In genomic region chr1:162373072-162373427, GRCh38 we compare ENCODE assay signal across 29 cellular contexts. TPM values are rescaled to one million over a fixed set of nuclear protein-coding genes. Genes with fewer than 3 reads are reported as not detected.
"Had no signal": no experiment of that assay in that cellular context is flagged by ENCODE, and none has a peak within 500 bp of the region (broad histone marks: within the 10 kb centered on the region; RNA-seq: fewer than 3 reads in every experiment).

No MANE protein-coding gene starts in this region.

- H3K36me3 ChIP-seq: adrenal gland, ascending aorta, esophagus muscularis mucosa, left ventricle myocardium inferior had no signal

- H3K27me3 ChIP-seq: adrenal gland, ascending aorta, dorsolateral prefrontal cortex, esophagus muscularis mucosa, hepatocyte, tibial nerve had no signal

- H3K4me1 Mint-ChIP-seq: activated T-helper 17 cell treated with anti-CD3 and anti-CD28 coated beads, Interleukin-2, amount 50 U/mL, for 72 hours; central memory CD8-positive, alpha-beta T cell; memory B cell; T-cell had no signal

- DNase-seq: activated CD4-positive, alpha-beta T cell treated with anti-CD3 and anti-CD28 coated beads, Interleukin-2, amount 50 U/mL, for 4 hours; activated CD8-positive, alpha-beta memory T cell treated with anti-CD3 and anti-CD28 coated beads for 24 hours; activated CD8-positive, alpha-beta memory T cell treated with anti-CD3 and anti-CD28 coated beads, Interleukin-2, amount 50 U/mL, for 4 hours; activated naive CD4-positive, alpha-beta T cell; activated T-cell treated with anti-CD3 and anti-CD28 coated beads, Interleukin-2, amount 50 U/mL, for 24 hours; dorsolateral prefrontal cortex; effector memory CD8-positive, alpha-beta T cell; glutamatergic neuron; left ventricle myocardium inferior; stimulated activated CD4-positive, alpha-beta T cell treated with anti-CD3 and anti-CD28 coated beads, Interleukin-12 subunit alpha, Interleukin-12 subunit beta, amount 100 ng/mL, for 4 hours; stimulated activated CD4-positive, alpha-beta T cell treated with anti-CD3 and anti-CD28 coated beads, Interleukin-4, amount 100 ng/mL, for 4 hours; T-cell had no signal

- H3K27ac Mint-ChIP-seq: activated naive CD8-positive, alpha-beta T cell; activated T-cell treated with anti-CD3 and anti-CD28 coated beads, Interleukin-2, amount 50 U/mL, for 24 hours; activated T-helper 17 cell treated with anti-CD3 and anti-CD28 coated beads, Interleukin-2, amount 50 U/mL, for 72 hours; effector memory CD8-positive, alpha-beta T cell; memory B cell; stimulated activated naive CD8-positive, alpha-beta T cell treated with anti-CD3 and anti-CD28 coated beads, Interleukin-15, Interleukin-2, amounts not matched to agents 100 ng/mL and 50 ng/mL, for 24 hours; T-cell; T-helper 2 cell treated with Interferon-gamma antibody and Interleukin-4, amounts not matched to agents 5 μg/mL and 100 μg/mL, for 36 hours had no signal

- H3K27me3 Mint-ChIP-seq: activated naive CD8-positive, alpha-beta T cell; activated T-cell treated with anti-CD3 and anti-CD28 coated beads, Interleukin-2, amount 50 U/mL, for 24 hours; activated T-helper 17 cell treated with anti-CD3 and anti-CD28 coated beads, Interleukin-2, amount 50 U/mL, for 72 hours; central memory CD8-positive, alpha-beta T cell; stimulated activated naive CD8-positive, alpha-beta T cell treated with anti-CD3 and anti-CD28 coated beads, Interleukin-15, Interleukin-2, amounts not matched to agents 100 ng/mL and 50 ng/mL, for 24 hours; T-cell had no signal

- H3K4me1 ChIP-seq: adrenal gland, ascending aorta, esophagus muscularis mucosa had no signal

- ATAC-seq: effector memory CD8-positive, alpha-beta T cell; T-cell had no signal

- H3K4me3 ChIP-seq: adrenal gland, ascending aorta, dorsolateral prefrontal cortex, esophagus muscularis mucosa, hepatocyte, left ventricle myocardium inferior, tibial nerve had no signal

- H3K27ac ChIP-seq: ascending aorta, dorsolateral prefrontal cortex, esophagus muscularis mucosa, hepatocyte, left ventricle myocardium inferior, tibial nerve had no signal

- H3K4me3 Mint-ChIP-seq: activated naive CD8-positive, alpha-beta T cell; activated T-cell treated with anti-CD3 and anti-CD28 coated beads, Interleukin-2, amount 50 U/mL, for 24 hours; activated T-helper 17 cell treated with anti-CD3 and anti-CD28 coated beads, Interleukin-2, amount 50 U/mL, for 72 hours; central memory CD8-positive, alpha-beta T cell; effector memory CD8-positive, alpha-beta T cell; memory B cell; stimulated activated naive CD8-positive, alpha-beta T cell treated with anti-CD3 and anti-CD28 coated beads, Interleukin-15, Interleukin-2, amounts not matched to agents 100 ng/mL and 50 ng/mL, for 24 hours; T-cell; T-helper 2 cell treated with Interferon-gamma antibody and Interleukin-4, amounts not matched to agents 5 μg/mL and 100 μg/mL, for 36 hours had no signal

- H3K9me3 ChIP-seq: adrenal gland, ascending aorta, esophagus muscularis mucosa, left ventricle myocardium inferior, tibial nerve had no signal

- H3K36me3 Mint-ChIP-seq: activated naive CD8-positive, alpha-beta T cell; memory B cell; T-cell had no signal

- H3K9me3 Mint-ChIP-seq: activated T-cell treated with anti-CD3 and anti-CD28 coated beads, Interleukin-2, amount 50 U/mL, for 24 hours; activated T-helper 17 cell treated with anti-CD3 and anti-CD28 coated beads, Interleukin-2, amount 50 U/mL, for 72 hours; central memory CD8-positive, alpha-beta T cell; effector memory CD8-positive, alpha-beta T cell; memory B cell; stimulated activated naive CD8-positive, alpha-beta T cell treated with anti-CD3 and anti-CD28 coated beads, Interleukin-15, Interleukin-2, amounts not matched to agents 100 ng/mL and 50 ng/mL, for 24 hours; T-cell; T-helper 2 cell treated with Interferon-gamma antibody and Interleukin-4, amounts not matched to agents 5 μg/mL and 100 μg/mL, for 36 hours had no signal

RNA-seq across cellular contexts. Expression of gene SPATA46, which starts 3.6 kb away (rescaled TPM):
- total RNA-seq: activated T-helper 17 cell treated with anti-CD3 and anti-CD28 coated beads, Interleukin-2, amount 50 U/mL, for 72 hours; adrenal gland; ascending aorta; dorsolateral prefrontal cortex; esophagus muscularis mucosa; frontal cortex; hepatocyte; left ventricle myocardium inferior; mononuclear cell; osteoblast; posterior vena cava; renal cortical epithelial cell; T-cell; tibial nerve; urinary bladder had no signal

RNA-seq across cellular contexts. Expression of gene C1orf226, which starts 8.5 kb away (rescaled TPM):
- total RNA-seq: activated T-helper 17 cell treated with anti-CD3 and anti-CD28 coated beads, Interleukin-2, amount 50 U/mL, for 72 hours; mononuclear cell had no signal

RNA-seq across cellular contexts. Expression of gene SH2D1B, which starts 38.9 kb away (rescaled TPM):
- total RNA-seq: activated T-helper 17 cell treated with anti-CD3 and anti-CD28 coated beads, Interleukin-2, amount 50 U/mL, for 72 hours; ascending aorta; frontal cortex; hepatocyte; osteoblast; renal cortical epithelial cell; tibial nerve had no signal
